Comparison of ENCODE assay signal across 18 cellular contexts in the genomic region with DNA sequence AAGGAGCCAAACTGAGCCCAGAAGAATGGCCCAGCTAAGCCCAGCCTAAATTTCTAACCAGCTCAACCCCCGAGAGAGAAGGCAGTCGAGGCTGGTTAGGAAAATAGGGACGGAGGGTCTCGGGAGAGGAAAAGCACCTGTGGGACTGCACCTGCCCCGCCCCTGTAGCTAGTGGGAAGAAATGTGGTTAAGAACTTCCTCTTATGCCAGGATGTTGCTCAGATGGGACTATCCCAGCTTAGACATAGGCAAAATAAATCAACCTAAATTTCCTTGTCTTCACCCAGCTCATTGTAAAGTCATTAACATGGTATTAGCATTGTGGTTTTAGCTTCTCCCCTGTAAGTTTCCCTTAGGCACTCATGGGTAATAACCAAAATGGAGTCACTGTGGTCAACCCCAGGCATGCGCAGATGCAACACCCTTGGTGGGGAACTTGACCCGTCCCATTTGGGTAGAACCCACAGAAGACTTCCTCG.
DNase-seq lines count a peak whose midpoint lies in the region; ATAC-seq, FAIRE-seq and TF ChIP-seq lines count a peak whose summit lies in the region.
"Had no signal": no experiment of that assay in that cellular context is flagged by ENCODE, and none has a peak within 500 bp of the region (broad histone marks: within the 10 kb centered on the region; RNA-seq: fewer than 3 reads in every experiment).

No MANE protein-coding gene starts in this region.

- H2AFZ ChIP-seq in GM12878 (ENCODE audit: control insufficient read depth, low read depth, low read length) (no peak overlapping the region), smooth muscle cell (ENCODE audit: low read depth) (no peak overlapping the region)

- no peak overlapping the region for H3K27ac Mint-ChIP-seq in activated CD4-positive, alpha-beta T cell treated with anti-CD3 and anti-CD28 coated beads, Interleukin-2, amount 10 ng/mL, durations not matched to agents 24 days and 14 days
- H3K27ac Mint-ChIP-seq in stimulated activated memory B cell treated with anti-CD40 and anti-IgM and Interleukin-4, amounts not matched to agents 10 μg/mL and 1 μg/mL and 100 μg/mL, for 72 hours = no peak overlapping the region
- H3K27ac Mint-ChIP-seq: activated CD4-positive, alpha-beta T cell treated with anti-CD3 and anti-CD28 coated beads, Interleukin-2, amount 10 ng/mL, durations not matched to agents 7 days and 5 days; activated T-helper 1 cell treated with anti-CD3 and anti-CD28 coated beads, Interleukin-12 subunit alpha, Interleukin-12 subunit beta, Interleukin-2, Interleukin-4 antibody, amounts not matched to agents 30 ng/mL and 10 ng/mL and 1 ng/mL, durations not matched to agents 14 hours and 24 hours and 36 hours had no signal

- ATAC-seq in GM12878 = no peak
- ATAC-seq in stimulated activated memory B cell treated with anti-CD40 and anti-IgM and Interleukin-4, amounts not matched to agents 10 μg/mL and 1 μg/mL and 100 μg/mL, for 72 hours = peak; percentile 68
- no peak for ATAC-seq in left colon
- ATAC-seq: gastroesophageal sphincter had no signal

- H3K9me3 ChIP-seq in GM12878 (replicated peaks; ENCODE audit: control insufficient read depth, insufficient read depth, low read length) (peaks cover 14% of the 10 kb centered on the region), smooth muscle cell (replicated peaks; ENCODE audit: low read depth) (peaks cover 5% of the 10 kb centered on the region), prostate gland (no peaks in the 10 kb centered on the region)
- H3K9me3 ChIP-seq: colonic mucosa, right atrium auricular region, thyroid gland had no signal

- H3K27ac ChIP-seq in GM12878 (ENCODE audit: control insufficient read depth, insufficient read depth) (no peak overlapping the region), smooth muscle cell (ENCODE audit: low read depth) (no peak overlapping the region), prostate gland (no peak overlapping the region)
- H3K27ac ChIP-seq: colonic mucosa, gastroesophageal sphincter, right atrium auricular region, thyroid gland had no signal

- no peak for TF ChIP-seq RAD21 in GM12878 (IDR thresholded peaks at IDR 0.05; ENCODE audit: insufficient read depth, low read depth, low read length)

- TF ChIP-seq CTCF in GM12878 (IDR thresholded peaks at IDR 0.05 in 2 of 3, conservative IDR thresholded peaks at IDR 0.05 in 1 of 3; ENCODE audit: control insufficient read depth in 2 of 3, extremely low read depth in 1 of 3, insufficient read depth in 1 of 3, low read depth in 3 of 3, low read length in 3 of 3) = no peak
- TF ChIP-seq CTCF in smooth muscle cell (IDR thresholded peaks at IDR 0.05; ENCODE audit: borderline replicate concordance, insufficient read depth, poor library complexity, severe bottlenecking) = no peak
- TF ChIP-seq CTCF in prostate gland (IDR thresholded peaks at IDR 0.05) = no peak

- no peaks in the 10 kb centered on the region for H3K27me3 Mint-ChIP-seq in activated CD4-positive, alpha-beta T cell treated with anti-CD3 and anti-CD28 coated beads, Interleukin-2, amount 10 ng/mL, durations not matched to agents 24 days and 14 days
- no peaks in the 10 kb centered on the region for H3K27me3 Mint-ChIP-seq in stimulated activated memory B cell treated with anti-CD40 and anti-IgM and Interleukin-4, amounts not matched to agents 10 μg/mL and 1 μg/mL and 100 μg/mL, for 72 hours
- H3K27me3 Mint-ChIP-seq: CD4-positive, CD25-positive, alpha-beta regulatory T cell had no signal

- TF ChIP-seq EP300 in GM12878 (IDR thresholded peaks at IDR 0.05; ENCODE audit: borderline replicate concordance in 1 of 2, control insufficient read depth in 1 of 2, low read depth in 2 of 2, low read length in 2 of 2) = no peak

- POLR2A ChIA-PET in GM12878 (lab: Charles Lee) = no interaction called here

- no peak overlapping the region for H3K4me3 Mint-ChIP-seq in activated CD4-positive, alpha-beta T cell treated with anti-CD3 and anti-CD28 coated beads, Interleukin-2, amount 10 ng/mL, durations not matched to agents 24 days and 14 days
- no peak overlapping the region for H3K4me3 Mint-ChIP-seq in stimulated activated memory B cell treated with anti-CD40 and anti-IgM and Interleukin-4, amounts not matched to agents 10 μg/mL and 1 μg/mL and 100 μg/mL, for 72 hours
- H3K4me3 Mint-ChIP-seq: activated CD4-positive, alpha-beta T cell treated with anti-CD3 and anti-CD28 coated beads, Interleukin-2, amount 10 ng/mL, durations not matched to agents 7 days and 5 days; activated T-helper 1 cell treated with anti-CD3 and anti-CD28 coated beads, Interleukin-12 subunit alpha, Interleukin-12 subunit beta, Interleukin-2, Interleukin-4 antibody, amounts not matched to agents 30 ng/mL and 10 ng/mL and 1 ng/mL, durations not matched to agents 14 hours and 24 hours and 36 hours had no signal

- H3K4me1 Mint-ChIP-seq in activated CD4-positive, alpha-beta T cell treated with anti-CD3 and anti-CD28 coated beads, Interleukin-2, amount 10 ng/mL, durations not matched to agents 24 days and 14 days = peaks cover 6% of the 10 kb centered on the region
- H3K4me1 Mint-ChIP-seq in stimulated activated memory B cell treated with anti-CD40 and anti-IgM and Interleukin-4, amounts not matched to agents 10 μg/mL and 1 μg/mL and 100 μg/mL, for 72 hours = peaks cover 12% of the 10 kb centered on the region

- CTCF ChIA-PET in GM12878 (lab: Yijun Ruan, JAX) = interaction anchor here (1.1 kb wide), 1 partner anchor 70 kb away, joined by 3 read pairs; no protein-coding TSS in a partner anchor

- peaks cover 29% of the 10 kb centered on the region for H3K9me3 Mint-ChIP-seq in activated CD4-positive, alpha-beta T cell treated with anti-CD3 and anti-CD28 coated beads, Interleukin-2, amount 10 ng/mL, durations not matched to agents 24 days and 14 days
- H3K9me3 Mint-ChIP-seq in stimulated activated memory B cell treated with anti-CD40 and anti-IgM and Interleukin-4, amounts not matched to agents 10 μg/mL and 1 μg/mL and 100 μg/mL, for 72 hours = peaks cover 22% of the 10 kb centered on the region

- H3F3A ChIP-seq in smooth muscle cell (ENCODE audit: low read depth) = no peaks in the 10 kb centered on the region

- intact Hi-C loops in activated CD4-positive, alpha-beta T cell treated with anti-CD3 and anti-CD28 coated beads, Interleukin-2, amount 10 ng/mL, durations not matched to agents 24 days and 14 days (cut with micrococcal nuclease) = no loop called here
- intact Hi-C loops in GM12878 (cut with micrococcal nuclease; ENCODE audit: unreplicated experiment) (no loop called here), prostate gland (cut with DNase I) (loop anchor here (5.0 kb wide), 1 partner anchor 89 kb away; the partner anchor contains the start of gene ZNF718), left colon (cut with DNase I, micrococcal nuclease) (no loop called here)

- RAD21 ChIA-PET in GM12878 (lab: Charles Lee; ENCODE audit: unreplicated experiment) = no interaction called here

- in situ Hi-C loops in GM12878 (cut with MboI) = no loop called here

- H3K27me3 ChIP-seq in GM12878 (replicated peaks in 1 of 2; ENCODE audit: control insufficient read depth in 2 of 2, insufficient read depth in 2 of 2, low read length in 1 of 2) (no peaks in the 10 kb centered on the region), smooth muscle cell (ENCODE audit: low read depth) (no peaks in the 10 kb centered on the region), prostate gland (replicated peaks; ENCODE audit: insufficient read depth) (no peaks in the 10 kb centered on the region)
- H3K27me3 ChIP-seq: colonic mucosa, gastroesophageal sphincter, right atrium auricular region, thyroid gland had no signal

- TF ChIP-seq POLR2A in GM12878 (IDR thresholded peaks at IDR 0.05; ENCODE audit: low read depth, low read length) = no peak
- TF ChIP-seq POLR2A in prostate gland (IDR thresholded peaks at IDR 0.05) = no peak

- H3K36me3 ChIP-seq in GM12878 (ENCODE audit: control insufficient read depth in 2 of 2, insufficient read depth in 2 of 2, low read length in 1 of 2) = no peaks in the 10 kb centered on the region
- H3K36me3 ChIP-seq in smooth muscle cell (ENCODE audit: low read depth) = no peaks in the 10 kb centered on the region
- no peaks in the 10 kb centered on the region for H3K36me3 ChIP-seq in prostate gland
- H3K36me3 ChIP-seq: colonic mucosa, gastroesophageal sphincter, right atrium auricular region, thyroid gland had no signal

- no peaks in the 10 kb centered on the region for H3K79me2 ChIP-seq in GM12878 (ENCODE audit: control insufficient read depth, insufficient read depth, low read length)
- H3K79me2 ChIP-seq in smooth muscle cell (ENCODE audit: low read depth) = no peaks in the 10 kb centered on the region

- SMC1A ChIA-PET in GM12878 (lab: Charles Lee; ENCODE audit: uncharacterized antibody, unreplicated experiment) = no interaction called here

- no peak overlapping the region for H3K4me2 ChIP-seq in GM12878 (ENCODE audit: control insufficient read depth, insufficient read depth)
- H3K4me2 ChIP-seq in smooth muscle cell = no peak overlapping the region

- peaks cover 5% of the 10 kb centered on the region for H3K36me3 Mint-ChIP-seq in activated CD4-positive, alpha-beta T cell treated with anti-CD3 and anti-CD28 coated beads, Interleukin-2, amount 10 ng/mL, durations not matched to agents 24 days and 14 days (ENCODE audit: low read depth)
- H3K36me3 Mint-ChIP-seq in stimulated activated memory B cell treated with anti-CD40 and anti-IgM and Interleukin-4, amounts not matched to agents 10 μg/mL and 1 μg/mL and 100 μg/mL, for 72 hours = peaks cover 45% of the 10 kb centered on the region

- H3K4me3 ChIP-seq in GM12878 (no peak overlapping the region), smooth muscle cell (no peak overlapping the region), prostate gland (no peak overlapping the region)
- H3K4me3 ChIP-seq: colonic mucosa, gastroesophageal sphincter, right atrium auricular region, thyroid gland had no signal

- H3K9ac ChIP-seq in GM12878 (ENCODE audit: control insufficient read depth, insufficient read depth, low read length) (no peak overlapping the region), smooth muscle cell (ENCODE audit: low read depth) (no peak overlapping the region)

- no peak for FAIRE-seq in GM12878 (lab: Jason Lieb, UNC)
- FAIRE-seq: astrocyte, H54 had no signal

- DNase-seq in activated CD4-positive, alpha-beta T cell treated with anti-CD3 and anti-CD28 coated beads, Interleukin-2, amount 50 U/mL, for 48 hours = peak; percentile 12 to 19
- DNase-seq in activated CD4-positive, alpha-beta T cell treated with anti-CD3 and anti-CD28 coated beads, Interleukin-2, amount 10 ng/mL, durations not matched to agents 24 days and 14 days = no peak
- DNase-seq in NOMO-1 treated with dmso at 0.1 percent for 144 hours (lab: John Stamatoyannopoulos, UW; ENCODE audit: unreplicated experiment) (peak; percentile 18), GM12878 (ENCODE audit: low read depth, low spot score) (peak; percentile 28), smooth muscle cell (lab: John Stamatoyannopoulos, UW; ENCODE audit: unreplicated experiment) (no peak), prostate gland (ENCODE audit: low spot score) (no peak), left colon (no peak)
- DNase-seq: activated CD4-positive, alpha-beta T cell treated with anti-CD3 and anti-CD28 coated beads, Interleukin-2, amount 10 ng/mL, durations not matched to agents 7 days and 5 days; CD4-positive, CD25-positive, alpha-beta regulatory T cell; colonic mucosa; NCI-H69; thyroid gland had no signal

- H3K4me1 ChIP-seq in GM12878 (ENCODE audit: control insufficient read depth, insufficient read depth, low read length) (no peaks in the 10 kb centered on the region), smooth muscle cell (ENCODE audit: low read depth) (no peaks in the 10 kb centered on the region), prostate gland (replicated peaks) (no peaks in the 10 kb centered on the region)
- H3K4me1 ChIP-seq: colonic mucosa had no signal

- no TSS peak for BruUV-seq in GM12878 (replicated peaks; lab: Mats Ljungman, UMichigan)

- H4K20me1 ChIP-seq in GM12878 (ENCODE audit: control insufficient read depth, insufficient read depth) (no peaks in the 10 kb centered on the region), smooth muscle cell (ENCODE audit: low read depth) (no peaks in the 10 kb centered on the region)

- WGBS in GM12878 (ENCODE audit: insufficient coverage, insufficient replicate concordance, low lambda C conversion rate, missing lambda C conversion rate) = under 1% methylated on average over 8 of the region's 8 CpGs
- WGBS in smooth muscle cell (ENCODE audit: low lambda C conversion rate) = 95% methylated on average over 8 of the region's 8 CpGs
- WGBS in prostate gland = 91% methylated on average over 8 of the region's 8 CpGs

Comparison
In these comparisons a context has a peak if more than half of its experiments do, and no peak if none do; other contexts are left out.
1. DNase-seq: peak in activated CD4-positive, alpha-beta T cell treated with anti-CD3 and anti-CD28 coated beads, Interleukin-2, amount 50 U/mL, for 48 hours (2 of 2), NOMO-1 treated with dmso at 0.1 percent for 144 hours (single experiment) and GM12878 (single experiment); none in activated CD4-positive, alpha-beta T cell treated with anti-CD3 and anti-CD28 coated beads, Interleukin-2, amount 10 ng/mL, durations not matched to agents 24 days and 14 days (single experiment), smooth muscle cell (single experiment), prostate gland (single experiment) and left colon (0 of 2).